Comparison of ENCODE assay signal across 1 cellular context in genomic region chr19:16771618-16772017, GRCh38.
TF ChIP-seq lines count a peak whose summit lies in the region.

No MANE protein-coding gene starts in this region.

TF ChIP-seq in GM23338, 12 proteins besides CTCF, POLR2A, EP300 and RAD21 (continued from another document):
- no peak for TF ChIP-seq ZNF462 (CRISPR knock-in tag; IDR thresholded peaks at IDR 0.05)
